Comparison of ENCODE assay signal across 8 cellular contexts in the genomic region with DNA sequence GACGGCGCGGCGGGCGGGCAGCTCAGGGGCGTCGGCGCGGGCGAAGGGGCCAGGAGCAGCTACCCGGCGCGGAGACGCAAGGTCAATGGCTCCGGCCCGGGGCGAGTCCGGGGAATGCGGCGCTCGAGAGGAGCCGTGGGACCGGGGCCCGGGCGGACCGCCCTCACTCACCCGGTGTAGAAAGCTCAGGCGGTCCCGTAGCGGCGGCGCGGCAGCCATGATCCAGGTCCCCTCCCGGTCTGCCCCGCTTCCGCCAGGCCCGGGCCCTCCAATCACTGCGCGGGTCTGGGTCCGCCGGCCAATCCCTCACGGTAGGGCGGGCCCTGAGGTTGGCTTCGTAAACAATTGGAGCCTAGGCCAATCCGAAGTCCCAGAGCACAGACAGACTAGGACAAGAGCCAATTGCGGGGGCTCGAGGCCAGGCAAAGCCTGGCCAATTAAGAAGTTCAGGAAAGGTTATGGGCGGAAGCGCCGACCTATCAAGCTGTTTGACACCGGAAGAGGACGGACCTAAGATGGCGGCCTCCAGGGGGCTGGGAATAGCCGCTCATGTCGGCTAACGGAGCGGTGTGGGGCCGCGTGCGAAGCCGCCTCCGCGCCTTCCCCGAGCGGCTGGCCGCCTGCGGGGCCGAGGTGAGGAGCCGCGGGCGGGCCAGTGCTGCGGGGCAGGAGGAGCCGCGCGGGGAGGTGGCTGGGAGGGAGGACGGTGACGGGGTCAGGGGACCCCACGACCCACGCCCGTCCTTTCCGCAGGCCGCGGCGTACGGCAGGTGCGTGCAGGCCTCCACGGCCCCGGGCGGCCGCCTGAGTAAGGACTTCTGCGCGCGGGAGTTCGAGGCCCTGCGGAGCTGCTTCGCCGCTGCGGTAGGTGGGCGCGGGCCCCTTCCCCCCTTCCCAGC. TPM values are rescaled to one million over a fixed set of nuclear protein-coding genes. Genes with fewer than 3 reads are reported as not detected.
A peak's percentile ranks its signal among the peaks of the same experiment; 100 is the strongest.
DNase-seq lines count a peak whose midpoint lies in the region; ATAC-seq, FAIRE-seq and TF ChIP-seq lines count a peak whose summit lies in the region.

A gene with protein sequence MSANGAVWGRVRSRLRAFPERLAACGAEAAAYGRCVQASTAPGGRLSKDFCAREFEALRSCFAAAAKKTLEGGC (plus strand): TSS at position 504 of the 899 bp plus-strand sequence. CDS start 46 bp downstream, at position 550.
A gene with protein sequence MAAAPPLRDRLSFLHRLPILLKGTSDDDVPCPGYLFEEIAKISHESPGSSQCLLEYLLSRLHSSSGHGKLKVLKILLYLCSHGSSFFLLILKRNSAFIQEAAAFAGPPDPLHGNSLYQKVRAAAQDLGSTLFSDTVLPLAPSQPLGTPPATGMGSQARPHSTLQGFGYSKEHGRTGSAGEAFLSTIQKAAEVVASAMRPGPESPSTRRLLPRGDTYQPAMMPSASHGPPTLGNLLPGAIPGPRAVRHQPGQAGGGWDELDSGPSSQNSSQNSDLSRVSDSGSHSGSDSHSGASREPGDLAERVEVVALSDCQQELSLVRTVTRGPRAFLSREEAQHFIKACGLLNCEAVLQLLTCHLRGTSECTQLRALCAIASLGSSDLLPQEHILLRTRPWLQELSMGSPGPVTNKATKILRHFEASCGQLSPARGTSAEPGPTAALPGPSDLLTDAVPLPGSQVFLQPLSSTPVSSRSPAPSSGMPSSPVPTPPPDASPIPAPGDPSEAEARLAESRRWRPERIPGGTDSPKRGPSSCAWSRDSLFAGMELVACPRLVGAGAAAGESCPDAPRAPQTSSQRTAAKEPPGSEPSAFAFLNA (minus strand): TSS at position 241 of the 899 bp plus-strand sequence. CDS start 22 bp downstream, at position 219.

- peak; percentile 21 for FAIRE-seq in D721Med (lab: Jason Lieb, UNC)
- peak; percentile 100 for FAIRE-seq in endothelial cell of umbilical vein (lab: Jason Lieb, UNC)

- peak within 1 kb of the TSS; percentile 95 for H3K4me2 ChIP-seq in OCI-LY7 (ENCODE audit: low read length)
- peak within 1 kb of the TSS; percentile 90 for H3K4me2 ChIP-seq in endothelial cell of umbilical vein (ENCODE audit: insufficient read depth, low read length)

- H3K4me3 ChIP-seq in OCI-LY7 (ENCODE audit: low read depth, low read length, poor library complexity, severe bottlenecking) (peak within 1 kb of the TSS; percentile 79), endothelial cell of umbilical vein (replicated peaks in 1 of 3; ENCODE audit: insufficient read depth in 1 of 3, low read depth in 1 of 3, low read length in 3 of 3) (peak within 1 kb of the TSS; percentile 78 to 86 (median 84))

- H3K79me2 ChIP-seq in OCI-LY7 (ENCODE audit: insufficient read depth, low read depth, low read length) (peaks cover 30% of the 10 kb centered on the region), endothelial cell of umbilical vein (ENCODE audit: control insufficient read depth, insufficient read depth, low read length) (peaks cover 20% of the 10 kb centered on the region)

- H3K4me1 ChIP-seq in OCI-LY7 (ENCODE audit: insufficient read depth, low read length, poor library complexity, severe bottlenecking) (peaks cover 35% of the 10 kb centered on the region), endothelial cell of umbilical vein (ENCODE audit: control insufficient read depth, extremely low read depth, insufficient read depth, low read length) (peaks cover 6% of the 10 kb centered on the region)

- H3K27ac ChIP-seq in OCI-LY7 (ENCODE audit: low read depth, low read length, poor library complexity, severe bottlenecking) (peak within 1 kb of the TSS; percentile 61), endothelial cell of umbilical vein (ENCODE audit: insufficient read depth, low read depth, low read length) (peak within 1 kb of the TSS; percentile 58)

- H3K9ac ChIP-seq in endothelial cell of umbilical vein (replicated peaks; ENCODE audit: extremely low read depth, insufficient read depth, low read length): peak within 1 kb of the TSS; percentile 77

- no peaks in the 10 kb centered on the region for H3K27me3 ChIP-seq in endothelial cell of umbilical vein (ENCODE audit: control insufficient read depth in 2 of 2, insufficient read depth in 2 of 2, low read length in 2 of 2)

- no TSS peak for BruUV-seq in OCI-LY7 (replicated peaks; lab: Mats Ljungman, UMichigan)
- no TSS peak for BruUV-seq in endothelial cell of umbilical vein (replicated peaks; lab: Mats Ljungman, UMichigan)

- intact Hi-C loops in OCI-LY7 (cut with micrococcal nuclease; ENCODE audit: unreplicated experiment) (loop anchor here (1.0 kb wide), 2 partner anchors 16 to 32 kb away; no protein-coding TSS in a partner anchor), endothelial cell of umbilical vein (cut with micrococcal nuclease) (loop anchor here (1.0 kb wide), 1 partner anchor 16 kb away; no protein-coding TSS in a partner anchor)

- H4K20me1 ChIP-seq in OCI-LY7 (ENCODE audit: insufficient read depth, low read length) (peaks cover 5% of the 10 kb centered on the region; the same call in 1 of the 2 replicates), endothelial cell of umbilical vein (replicated peaks; ENCODE audit: control insufficient read depth, extremely low read depth, insufficient read depth, low read length) (no peaks in the 10 kb centered on the region)

- CTCF ChIA-PET in OCI-LY7 (lab: Charles Lee; ENCODE audit: unreplicated experiment): no interaction called here
- CTCF ChIA-PET in endothelial cell of umbilical vein (lab: Charles Lee): interaction anchor here (1.0 to 3.1 kb wide), 9 partner anchors 9 to 250 kb away, joined by 3 to 33 read pairs (median 4); a partner anchor contains a TSS

- no peaks in the 10 kb centered on the region for H3K9me2 ChIP-seq in OCI-LY7 (ENCODE audit: insufficient read depth, low read length)

- DNase-seq in D721Med (ENCODE audit: insufficient read length, low spot score): peak; percentile 100
- DNase-seq in HuH-7.5 (ENCODE audit: low spot score): peak; percentile 100
- DNase-seq in OCI-LY7 (ENCODE audit: low spot score): peak; percentile 100
- DNase-seq in activated T-cell treated with anti-CD3 and anti-CD28 coated beads for 1 hour (ENCODE audit: low read depth): peak; percentile 90
- DNase-seq in endothelial cell of umbilical vein (ENCODE audit: low read depth, low spot score): peak; percentile 100
- DNase-seq in midbrain (lab: John Stamatoyannopoulos, UW): peak; percentile 100
- DNase-seq in stimulated activated CD8-positive, alpha-beta memory T cell treated with anti-CD3 and anti-CD28 coated beads, Interleukin-2, amount 100 ng/mL, for 1 hour (ENCODE audit: low read depth in 2 of 2): peak; percentile 84 to 91

- TF ChIP-seq CTCF in D721Med (IDR thresholded peaks at IDR 0.05; ENCODE audit: insufficient read depth, missing control alignments) (no peak), OCI-LY7 (conservative IDR thresholded peaks at IDR 0.05; ENCODE audit: low read length) (no peak), endothelial cell of umbilical vein (IDR thresholded peaks at IDR 0.05; ENCODE audit: extremely low read depth in 1 of 2, insufficient read depth in 1 of 2, low read depth in 1 of 2, low read length in 2 of 2) (no peak)

- peak; percentile 85 for ATAC-seq in GM21526 (IDR thresholded peaks at IDR 0.05; ENCODE audit: low FRiP score, unreplicated experiment)

- peaks cover 34% of the 10 kb centered on the region for H3K36me3 ChIP-seq in OCI-LY7 (ENCODE audit: insufficient read depth, low read length)
- H3K36me3 ChIP-seq in endothelial cell of umbilical vein (ENCODE audit: control insufficient read depth in 2 of 2, extremely low read depth in 1 of 2, insufficient read depth in 2 of 2, low read length in 2 of 2): peaks cover 0 to 12% of the 10 kb centered on the region in 2 experiments

- H2AFZ ChIP-seq in OCI-LY7 (ENCODE audit: low read length) (peak within 1 kb of the TSS; percentile 35), endothelial cell of umbilical vein (ENCODE audit: low read depth, low read length) (peak within 1 kb of the TSS; percentile 45)

- no peaks in the 10 kb centered on the region for H3K9me1 ChIP-seq in endothelial cell of umbilical vein (replicated peaks; ENCODE audit: control insufficient read depth, extremely low read depth, insufficient read depth, low read length)

- dilution Hi-C loops in endothelial cell of umbilical vein (cut with MboI; ENCODE audit: extremely low pct_ligation_motif_present, low sequenced_read_pairs): no loop called here

- POLR2A ChIA-PET in OCI-LY7 (lab: Charles Lee): interaction anchor here (0.9 to 2.3 kb wide), 3 partner anchors 11 to 246 kb away, joined by 3 to 12 read pairs (median 3); a partner anchor contains a TSS
- POLR2A ChIA-PET in endothelial cell of umbilical vein (lab: Charles Lee): interaction anchor here (1.4 kb wide), 1 partner anchor 16 kb away, joined by 4 read pairs; a partner anchor contains a TSS

- TF ChIP-seq POLR2A in endothelial cell of umbilical vein (IDR thresholded peaks at IDR 0.05; ENCODE audit: low read depth, low read length): peak; percentile 56

- H3K9me3 ChIP-seq in OCI-LY7 (ENCODE audit: low read length) (no peaks in the 10 kb centered on the region), endothelial cell of umbilical vein (replicated peaks; ENCODE audit: control insufficient read depth, insufficient read depth, low read length) (no peaks in the 10 kb centered on the region)

TF ChIP-seq in endothelial cell of umbilical vein, 7 proteins besides CTCF, POLR2A, EP300 and RAD21 (continues in another document):
- TF ChIP-seq GATA2 (IDR thresholded peaks at IDR 0.05; ENCODE audit: insufficient read depth, insufficient read length, low read depth, low read length): no peak

RNA-seq across cellular contexts. Expression of the first gene that starts in this region (rescaled TPM):
- 129 and 161 TPM in 2 replicates for total RNA-seq in OCI-LY7 (2014; rRNA removed; shearing (Covaris generic))
- 151 and 165 TPM in 2 replicates for total RNA-seq in OCI-LY7 (2022)
- 61.5 and 69.9 TPM in 2 replicates for total RNA-seq in endothelial cell of umbilical vein
- polyA plus RNA-seq in endothelial cell of umbilical vein: 76.2 and 83.9 TPM in 2 replicates
- 97.2 and 110 TPM in 2 replicates for polyA plus RNA-seq in endothelial cell of umbilical vein (2011; cell fraction: cytosol; rRNA removed)
- polyA plus RNA-seq in endothelial cell of umbilical vein (2011; cell fraction: nucleus; rRNA removed): 44.8 and 47.9 TPM in 2 replicates
- polyA plus RNA-seq in endothelial cell of umbilical vein (2012): 183 and 208 TPM in 2 replicates
- 22.1 and 22.2 TPM in 2 replicates for polyA minus RNA-seq in endothelial cell of umbilical vein
- polyA minus RNA-seq in endothelial cell of umbilical vein (2011; cell fraction: cytosol; rRNA and poly(A)+ RNA removed): 15.4 TPM
- 11.9 and 14.0 TPM in 2 replicates for polyA minus RNA-seq in endothelial cell of umbilical vein (2011; cell fraction: nucleus; rRNA and poly(A)+ RNA removed)

RNA-seq across cellular contexts. Expression of the second gene that starts in this region (rescaled TPM):
- 29.7 and 46.4 TPM in 2 replicates for total RNA-seq in OCI-LY7 (2014; rRNA removed; shearing (Covaris generic))
- total RNA-seq in OCI-LY7 (2022): 75.3 and 78.9 TPM in 2 replicates
- 35.6 and 41.6 TPM in 2 replicates for total RNA-seq in endothelial cell of umbilical vein
- 45.3 and 55.4 TPM in 2 replicates for polyA plus RNA-seq in endothelial cell of umbilical vein
- 8.2 and 15.1 TPM in 2 replicates for polyA plus RNA-seq in endothelial cell of umbilical vein (2011; cell fraction: cytosol; rRNA removed)
- 250 and 277 TPM in 2 replicates for polyA plus RNA-seq in endothelial cell of umbilical vein (2011; cell fraction: nucleus; rRNA removed)
- polyA plus RNA-seq in endothelial cell of umbilical vein (2012): 18.2 and 22.0 TPM in 2 replicates
- polyA minus RNA-seq in endothelial cell of umbilical vein: 11.5 and 19.2 TPM in 2 replicates
- 11.1 TPM for polyA minus RNA-seq in endothelial cell of umbilical vein (2011; cell fraction: cytosol; rRNA and poly(A)+ RNA removed)
- 35.3 and 58.2 TPM in 2 replicates for polyA minus RNA-seq in endothelial cell of umbilical vein (2011; cell fraction: nucleus; rRNA and poly(A)+ RNA removed)

Comparison
In these comparisons a context has a peak if more than half of its experiments do, and no peak if none do; other contexts are left out.
1. Peak in every context shown above with its lines: DNase-seq, ATAC-seq, H3K4me3 ChIP-seq and H3K27ac ChIP-seq.